Comparison of ENCODE assay signal across 8 cellular contexts in the genomic region with DNA sequence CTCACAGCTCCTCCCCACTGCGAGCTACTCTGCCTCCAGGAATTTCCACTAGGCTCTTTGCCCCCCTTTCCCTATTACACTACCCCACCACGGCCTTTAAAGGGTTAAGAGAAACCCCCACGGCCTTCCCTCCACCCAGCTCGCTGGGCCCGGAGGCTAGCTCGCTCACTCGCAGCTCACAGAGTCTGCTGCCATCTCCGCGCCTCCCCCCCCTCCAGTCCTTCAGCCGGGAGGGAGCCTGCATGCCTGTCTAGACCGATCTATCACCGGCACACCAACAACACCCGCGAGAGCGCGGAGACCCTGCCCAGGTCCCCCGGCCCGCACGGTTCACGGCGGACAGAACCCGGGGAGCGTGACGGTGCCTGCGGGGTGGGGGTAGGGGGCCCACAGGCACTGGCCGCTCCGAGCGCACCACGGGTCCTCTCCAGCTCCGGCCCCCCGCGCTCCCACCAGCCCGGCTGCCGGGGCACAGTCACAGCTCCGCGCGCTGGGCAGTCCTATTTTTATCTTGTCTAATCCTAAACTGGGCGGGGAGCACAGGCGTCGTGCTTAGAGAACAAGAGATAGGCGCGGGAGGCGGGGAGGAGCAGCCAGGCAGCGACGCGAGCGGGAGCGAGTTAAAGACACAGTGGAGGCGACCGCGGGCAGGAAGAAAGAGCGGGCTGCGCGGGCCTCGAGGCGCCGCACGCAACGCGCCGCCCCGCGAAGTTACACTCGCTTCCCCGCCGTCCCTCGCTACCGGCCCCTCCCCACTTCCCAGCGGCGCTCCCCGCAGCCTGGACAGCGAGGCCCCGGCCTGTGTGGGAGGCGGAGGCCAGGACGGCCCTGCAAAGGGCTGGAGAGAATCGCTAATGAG. TPM values are rescaled to one million over a fixed set of nuclear protein-coding genes. Genes with fewer than 3 reads are reported as not detected.
DNase-seq lines count a peak whose midpoint lies in the region; ATAC-seq and TF ChIP-seq lines count a peak whose summit lies in the region.

No MANE protein-coding gene starts in this region.

- H4K5ac ChIP-seq in IMR-90 (ENCODE audit: low read depth, low read length): no peak overlapping the region

- TF ChIP-seq RAD21 in IMR-90 (IDR thresholded peaks at IDR 0.05; ENCODE audit: low read length): no peak

- H3K9ac ChIP-seq in IMR-90 (ENCODE audit: low read depth, low read length): peak overlapping the region; percentile 50

- peaks cover 7 to 36% of the 10 kb centered on the region in 2 experiments; a peak in 3 of 4 replicates for H3K79me1 ChIP-seq in IMR-90 (ENCODE audit: low read depth in 1 of 2, low read length in 2 of 2)

- peak overlapping the region; percentile 48 for H2BK5ac ChIP-seq in IMR-90 (ENCODE audit: low read depth, low read length, poor library complexity, severe bottlenecking)

- no peak overlapping the region for H4K8ac ChIP-seq in IMR-90 (ENCODE audit: low read depth in 2 of 2, low read length in 2 of 2)

- H4K91ac ChIP-seq in IMR-90 (ENCODE audit: insufficient read depth, low read depth, low read length): no peak overlapping the region; the same call in 1 of the 2 replicates

- peaks cover 24% of the 10 kb centered on the region for H3K36me3 Mint-ChIP-seq in activated CD8-positive, alpha-beta T cell treated with anti-CD3 and anti-CD28 coated beads, Interleukin-2, amount 10 ng/mL, durations not matched to agents 7 days and 5 days (ENCODE audit: low read depth)

- no peak overlapping the region; the same call in 1 of the 2 replicates for H3K18ac ChIP-seq in IMR-90 (ENCODE audit: low read depth, low read length)

- no peak overlapping the region; the same call in 1 of the 2 replicates for H2BK120ac ChIP-seq in IMR-90 (ENCODE audit: low read depth, low read length)

- ATAC-seq in IMR-90 (ENCODE audit: low read depth) (peak; percentile 12), GM18519 (IDR thresholded peaks at IDR 0.05; ENCODE audit: low FRiP score, unreplicated experiment) (no peak), GM21786 (IDR thresholded peaks at IDR 0.05; ENCODE audit: unreplicated experiment) (no peak)
- peak; percentile 16 for ATAC-seq in activated CD8-positive, alpha-beta T cell treated with anti-CD3 and anti-CD28 coated beads, Interleukin-2, amount 10 ng/mL, durations not matched to agents 7 days and 5 days

- no peak overlapping the region for H2AK5ac ChIP-seq in IMR-90 (ENCODE audit: low read depth, low read length)

- no peaks in the 10 kb centered on the region for H3K27me3 Mint-ChIP-seq in activated CD8-positive, alpha-beta T cell treated with anti-CD3 and anti-CD28 coated beads, Interleukin-2, amount 10 ng/mL, durations not matched to agents 7 days and 5 days (ENCODE audit: low read depth)

- peaks cover 36% of the 10 kb centered on the region for H3K4me1 Mint-ChIP-seq in activated CD8-positive, alpha-beta T cell treated with anti-CD3 and anti-CD28 coated beads, Interleukin-2, amount 10 ng/mL, durations not matched to agents 7 days and 5 days (ENCODE audit: low read depth)

- 7% methylated on average over 32 of the region's 76 CpGs; no CpG with 5 or more reads in 1 of the 2 experiments for WGBS in IMR-90 (ENCODE audit: extremely low coverage in 2 of 2, insufficient read length in 1 of 2), 2 experiments

- H3K9me3 Mint-ChIP-seq in activated CD8-positive, alpha-beta T cell treated with anti-CD3 and anti-CD28 coated beads, Interleukin-2, amount 10 ng/mL, durations not matched to agents 7 days and 5 days (ENCODE audit: insufficient read depth): no peaks in the 10 kb centered on the region

- H3K27me3 ChIP-seq in BE2C: no peaks in the 10 kb centered on the region
- no peaks in the 10 kb centered on the region; the same call in 1 of the 2 replicates for H3K27me3 ChIP-seq in IMR-90 (ENCODE audit: control insufficient read depth, insufficient read depth, low read length)

- in situ Hi-C loops in IMR-90 (cut with MboI; ENCODE audit: low sequenced_read_pairs): no loop called here

- DNase-seq in BE2C (peak; percentile 51), IMR-90 (peak; percentile 55), globus pallidus (ENCODE audit: low spot score) (peak; percentile 35), nucleus accumbens (lab: John Stamatoyannopoulos, UW) (peak in 33 of 56 donors; percentile 1 to 61 (median 19)), NCI-H510A treated with DMSO at 0.1 percent for 48 hours (lab: John Stamatoyannopoulos, UW) (no peak)
- DNase-seq in activated CD8-positive, alpha-beta T cell treated with anti-CD3 and anti-CD28 coated beads, Interleukin-2, amount 10 ng/mL, durations not matched to agents 7 days and 5 days: peak; percentile 57

- H3K4me2 ChIP-seq in IMR-90 (ENCODE audit: low read depth, low read length): peak overlapping the region; percentile 89

- H2AFZ ChIP-seq in IMR-90 (replicated peaks; ENCODE audit: low read length, poor library complexity): peak overlapping the region; percentile 80

- CTCF ChIA-PET in IMR-90 (lab: Yijun Ruan, JAX): interaction anchor here (1.1 kb wide), 1 partner anchor 363 kb away, joined by 3 read pairs; no protein-coding TSS in a partner anchor
- CTCF ChIA-PET in activated CD8-positive, alpha-beta T cell treated with anti-CD3 and anti-CD28 coated beads, Interleukin-2, amount 10 ng/mL, durations not matched to agents 7 days and 5 days (lab: Charles Lee): interaction anchor here (1.2 kb wide), 1 partner anchor 13 kb away, joined by 4 read pairs; no protein-coding TSS in a partner anchor

- no TSS peak for BruUV-seq in IMR-90 (replicated peaks; lab: Mats Ljungman, UMichigan)

- POLR2A ChIA-PET in IMR-90 (lab: Charles Lee; ENCODE audit: unreplicated experiment): no interaction called here
- POLR2A ChIA-PET in activated CD8-positive, alpha-beta T cell treated with anti-CD3 and anti-CD28 coated beads, Interleukin-2, amount 10 ng/mL, durations not matched to agents 7 days and 5 days (lab: Charles Lee): interaction anchor here (0.6 to 1.4 kb wide), 12 partner anchors 9 to 280 kb away, joined by 3 to 7 read pairs (median 4); no protein-coding TSS in a partner anchor

- H3K36me3 ChIP-seq in BE2C: no peaks in the 10 kb centered on the region
- H3K36me3 ChIP-seq in IMR-90 (ENCODE audit: control insufficient read depth, insufficient read depth, low read length): no peaks in the 10 kb centered on the region

- H3K56ac ChIP-seq in IMR-90 (ENCODE audit: extremely low read depth, insufficient read depth, low read length): peak overlapping the region; percentile 16; the same call in 1 of the 2 replicates

- H3K4ac ChIP-seq in IMR-90 (ENCODE audit: low read depth, low read length): peak overlapping the region; percentile 66

- TF ChIP-seq CTCF in BE2C (IDR thresholded peaks at IDR 0.05; ENCODE audit: low read depth, low read length): no peak
- no peak for TF ChIP-seq CTCF in IMR-90 (conservative IDR thresholded peaks at IDR 0.05; ENCODE audit: low read depth, low read length)

- intact Hi-C loops in IMR-90 (cut with micrococcal nuclease): loop anchor here (10.0 kb wide), 1 partner anchor 439 kb away; no protein-coding TSS in a partner anchor

- H3K23ac ChIP-seq in IMR-90 (ENCODE audit: low read depth, low read length): peak overlapping the region; percentile 2; the same call in 1 of the 2 replicates

- peak overlapping the region; percentile 92 for H3K4me3 Mint-ChIP-seq in activated CD8-positive, alpha-beta T cell treated with anti-CD3 and anti-CD28 coated beads, Interleukin-2, amount 10 ng/mL, durations not matched to agents 7 days and 5 days

- peak overlapping the region; percentile 10 for H3K27ac ChIP-seq in IMR-90 (ENCODE audit: insufficient read depth, low read length)

- H3K4me1 ChIP-seq in BE2C (peaks cover 3% of the 10 kb centered on the region; the same call in 1 of the 2 replicates), IMR-90 (ENCODE audit: control insufficient read depth, insufficient read depth, low read length) (peaks cover 6% of the 10 kb centered on the region)

- H4K20me1 ChIP-seq in IMR-90 (ENCODE audit: insufficient read depth, low read length): peaks cover 27% of the 10 kb centered on the region

- no peak overlapping the region; the same call in 1 of the 2 replicates for H2BK20ac ChIP-seq in IMR-90 (ENCODE audit: low read depth, low read length)

- no peak for TF ChIP-seq POLR2A in IMR-90 (IDR thresholded peaks at IDR 0.05; ENCODE audit: low read depth, low read length)

- H3K27ac Mint-ChIP-seq in activated CD8-positive, alpha-beta T cell treated with anti-CD3 and anti-CD28 coated beads, Interleukin-2, amount 10 ng/mL, durations not matched to agents 7 days and 5 days: peak overlapping the region; percentile 85

- H3K9me3 ChIP-seq in BE2C (no peaks in the 10 kb centered on the region), IMR-90 (ENCODE audit: control insufficient read depth, insufficient read depth, low read length) (no peaks in the 10 kb centered on the region)

- dilution Hi-C loops in IMR-90 (cut with HindIII; ENCODE audit: low sequenced_read_pairs, unreplicated experiment): no loop called here

- H3K14ac ChIP-seq in IMR-90 (replicated peaks; ENCODE audit: low read depth, low read length): 0 out of 2 replicates have a peak overlapping the region, but pooled peaks have one; percentile 15

- no peak overlapping the region for H2BK15ac ChIP-seq in IMR-90 (ENCODE audit: low read depth, low read length)

- H2AK9ac ChIP-seq in IMR-90 (replicated peaks; ENCODE audit: low read depth, low read length, poor library complexity): peak overlapping the region; percentile 44

- peak overlapping the region; percentile 67 for H3K4me3 ChIP-seq in BE2C (ENCODE audit: low read depth, low read length)
- peak overlapping the region; percentile 86 for H3K4me3 ChIP-seq in IMR-90 (ENCODE audit: insufficient read depth, low read depth, low read length)

- H3K9me1 ChIP-seq in IMR-90 (ENCODE audit: insufficient read depth, low read length): peaks cover 5% of the 10 kb centered on the region

TF ChIP-seq in IMR-90, 13 proteins besides CTCF, POLR2A, EP300 and RAD21:
- no peak for TF ChIP-seq CHD1 (IDR thresholded peaks at IDR 0.05; ENCODE audit: low read depth, low read length)
- no peak for TF ChIP-seq MXI1 (IDR thresholded peaks at IDR 0.05; ENCODE audit: borderline replicate concordance, low read depth, low read length)
- TF ChIP-seq BHLHE40 (IDR thresholded peaks at IDR 0.05; ENCODE audit: low read depth, low read length): no peak
- TF ChIP-seq NFE2L2 (IDR thresholded peaks at IDR 0.05; ENCODE audit: low read depth, low read length): no peak
- no peak for TF ChIP-seq CEBPB (IDR thresholded peaks at IDR 0.05; ENCODE audit: low read depth, low read length)
- TF ChIP-seq SMC3 (IDR thresholded peaks at IDR 0.05; ENCODE audit: low read depth, low read length): no peak
- no peak for TF ChIP-seq MAZ (IDR thresholded peaks at IDR 0.05; ENCODE audit: borderline replicate concordance, low read depth, low read length)

RNA-seq across cellular contexts. Expression of gene BCOR, which starts 3.5 kb away (rescaled TPM):
- 61.8 TPM for polyA plus RNA-seq in BE2C (2012; ENCODE audit: insufficient read depth, insufficient read length, low read depth)
- 7.5 and 8.9 TPM in 2 replicates for total RNA-seq in IMR-90 (2012; rRNA removed)
- polyA plus RNA-seq in IMR-90 (2012; rRNA removed): 7.9 and 9.0 TPM in 2 replicates
- polyA plus RNA-seq in IMR-90 (2012; cell fraction: cytosol; rRNA removed): 5.3 and 6.2 TPM in 2 replicates
- polyA plus RNA-seq in IMR-90 (2012; cell fraction: nucleus; rRNA removed; ENCODE audit: low replicate concordance): 7.8 and 17.4 TPM in 2 replicates
- 10 to 100 TPM; 41.5 to 45.5 TPM for total RNA-seq in activated CD8-positive, alpha-beta T cell treated with anti-CD3 and anti-CD28 coated beads, Interleukin-2, amount 10 ng/mL, durations not matched to agents 7 days and 5 days

Comparison
In these comparisons a context has a peak if more than half of its experiments do, and no peak if none do; other contexts are left out.
1. ATAC-seq: peak in IMR-90 (single experiment) and activated CD8-positive, alpha-beta T cell treated with anti-CD3 and anti-CD28 coated beads, Interleukin-2, amount 10 ng/mL, durations not matched to agents 7 days and 5 days (single experiment); none in GM18519 (single experiment) and GM21786 (single experiment).